ENCODE assay signal across 29 cellular contexts in the genomic region with DNA sequence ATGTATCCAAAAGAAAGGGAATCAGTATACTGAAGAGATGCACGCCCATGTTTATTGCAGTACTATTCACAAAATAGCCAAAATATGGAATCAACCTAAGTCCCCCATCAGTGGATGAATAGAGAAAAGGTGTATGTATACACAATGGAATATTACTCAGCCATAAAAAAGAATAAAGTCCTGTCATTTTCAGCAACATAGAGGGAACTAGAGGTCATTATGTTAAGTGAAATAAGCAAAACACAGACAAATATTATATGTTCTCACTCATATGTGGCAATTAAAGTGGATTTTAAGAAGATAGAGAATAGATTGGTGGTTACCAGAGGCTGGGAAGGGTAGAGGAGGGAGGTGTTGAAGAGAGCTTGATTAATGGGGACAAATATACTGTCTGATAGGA.
"Had no signal": no experiment of that assay in that cellular context is flagged by ENCODE, and none has a peak within 500 bp of the region (broad histone marks: within the 10 kb centered on the region; RNA-seq: fewer than 3 reads in every experiment).

No MANE protein-coding gene starts in this region.

- H3K36me3 ChIP-seq: uterus had no signal

- H3K4me1 Mint-ChIP-seq: stimulated activated effector memory CD8-positive, alpha-beta T cell treated with anti-CD3 and anti-CD28 coated beads, Interleukin-12 subunit alpha, Interleukin-12 subunit beta, amount 100 ng/mL, for 72 hours; stimulated activated memory B cell treated with anti-CD40 and anti-IgM and Interleukin-4, amounts not matched to agents 10 μg/mL and 1 μg/mL and 100 μg/mL, for 72 hours; stimulated activated naive CD8-positive, alpha-beta T cell treated with anti-CD3 and anti-CD28 coated beads, Interleukin-15, amount 100 ng/mL, for 72 hours had no signal

- DNase-seq: stimulated activated CD4-positive, alpha-beta T cell treated with anti-CD3 and anti-CD28 coated beads, Interleukin-2, amount 100 ng/mL, for 48 hours; stimulated activated CD4-positive, alpha-beta T cell treated with anti-CD3 and anti-CD28 coated beads, Interleukin-4, amount 100 ng/mL, for 1 hour; stimulated activated CD4-positive, alpha-beta T cell treated with anti-CD3 and anti-CD28 coated beads, Interleukin-4, amount 100 ng/mL, for 24 hours; stimulated activated CD4-positive, alpha-beta T cell treated with anti-CD3 and anti-CD28 coated beads, Interleukin-4, amount 100 ng/mL, for 4 hours; stimulated activated CD8-positive, alpha-beta memory T cell treated with anti-CD3 and anti-CD28 coated beads, Interleukin-4, amount 100 ng/mL, for 48 hours; stimulated activated naive B cell treated with anti-CD40 and anti-IgM and Interleukin-4, amounts not matched to agents 10 μg/mL and 1 μg/mL and 100 μg/mL, for 72 hours; stimulated activated naive CD4-positive, alpha-beta T cell; stimulated activated naive CD4-positive, alpha-beta T cell treated with Interleukin-2 at 50 U/mL for 16 hours; stimulated activated naive CD8-positive, alpha-beta T cell treated with anti-CD3 and anti-CD28 coated beads, Interleukin-15, amount 100 ng/mL, for 72 hours; stimulated activated naive CD8-positive, alpha-beta T cell treated with anti-CD3 and anti-CD28 coated beads, Interleukin-15, Interleukin-2, amounts not matched to agents 100 U/mL and 50 U/mL, for 24 hours; stomach; substantia nigra; testis; thyroid gland; tibial artery; transverse colon; trophoblast cell; upper lobe of left lung; upper lobe of right lung; uterus had no signal

- H3K4me1 ChIP-seq: stomach, suprapubic skin, testis, tibial artery, tibial nerve, transverse colon, upper lobe of left lung, upper lobe of right lung, uterus, vagina had no signal

- H3K27ac ChIP-seq: stomach, suprapubic skin, testis, thoracic aorta, thyroid gland, tibial artery, tibial nerve, transverse colon, upper lobe of left lung, upper lobe of right lung, uterus, vagina had no signal

- H3K27ac Mint-ChIP-seq: stimulated activated effector memory CD8-positive, alpha-beta T cell treated with anti-CD3 and anti-CD28 coated beads, Interleukin-12 subunit alpha, Interleukin-12 subunit beta, amount 100 ng/mL, for 72 hours; stimulated activated memory B cell treated with anti-CD40 and anti-IgM and Interleukin-4, amounts not matched to agents 10 μg/mL and 1 μg/mL and 100 μg/mL, for 72 hours; stimulated activated naive B cell treated with anti-CD40 and anti-IgM and Interleukin-4, amounts not matched to agents 10 μg/mL and 1 μg/mL and 100 μg/mL, for 72 hours; stimulated activated naive CD8-positive, alpha-beta T cell treated with anti-CD3 and anti-CD28 coated beads, Interleukin-15, amount 100 ng/mL, for 72 hours; stimulated activated naive CD8-positive, alpha-beta T cell treated with anti-CD3 and anti-CD28 coated beads, Interleukin-15, Interleukin-2, amounts not matched to agents 100 ng/mL and 50 ng/mL, for 24 hours; type B pancreatic cell had no signal

- H3K4me3 ChIP-seq: stomach, suprapubic skin, testis, thoracic aorta, thyroid gland, tibial artery, tibial nerve, transverse colon, upper lobe of left lung, upper lobe of right lung, uterus, vagina had no signal

- H3K9me3 ChIP-seq: stomach, suprapubic skin, testis, thoracic aorta, thyroid gland, tibial artery, tibial nerve, transverse colon, upper lobe of left lung, upper lobe of right lung, uterus, vagina had no signal

- H3K27me3 Mint-ChIP-seq: stimulated activated memory B cell treated with anti-CD40 and anti-IgM and Interleukin-4, amounts not matched to agents 10 μg/mL and 1 μg/mL and 100 μg/mL, for 72 hours; stimulated activated naive B cell treated with anti-CD40 and anti-IgM and Interleukin-4, amounts not matched to agents 10 μg/mL and 1 μg/mL and 100 μg/mL, for 72 hours; stimulated activated naive CD8-positive, alpha-beta T cell treated with anti-CD3 and anti-CD28 coated beads, Interleukin-15, amount 100 ng/mL, for 72 hours; stimulated activated naive CD8-positive, alpha-beta T cell treated with anti-CD3 and anti-CD28 coated beads, Interleukin-15, Interleukin-2, amounts not matched to agents 100 ng/mL and 50 ng/mL, for 24 hours; type B pancreatic cell had no signal

- H3K9me3 Mint-ChIP-seq: stimulated activated naive CD8-positive, alpha-beta T cell treated with anti-CD3 and anti-CD28 coated beads, Interleukin-15, Interleukin-2, amounts not matched to agents 100 ng/mL and 50 ng/mL, for 24 hours; type B pancreatic cell had no signal

- FAIRE-seq: urothelium cell line had no signal

- ATAC-seq: stimulated activated effector memory CD8-positive, alpha-beta T cell treated with anti-CD3 and anti-CD28 coated beads, Interleukin-12 subunit alpha, Interleukin-12 subunit beta, amount 100 ng/mL, for 72 hours; stimulated activated memory B cell treated with anti-CD40 and anti-IgM and Interleukin-4, amounts not matched to agents 10 μg/mL and 1 μg/mL and 100 μg/mL, for 72 hours; stimulated activated naive B cell treated with anti-CD40 and anti-IgM and Interleukin-4, amounts not matched to agents 10 μg/mL and 1 μg/mL and 100 μg/mL, for 72 hours; stimulated activated naive CD8-positive, alpha-beta T cell treated with anti-CD3 and anti-CD28 coated beads, Interleukin-15, amount 100 ng/mL, for 72 hours; stimulated activated naive CD8-positive, alpha-beta T cell treated with anti-CD3 and anti-CD28 coated beads, Interleukin-15, Interleukin-2, amounts not matched to agents 100 U/mL and 50 U/mL, for 24 hours; upper lobe of right lung had no signal

- H3K4me3 Mint-ChIP-seq: stimulated activated effector memory CD8-positive, alpha-beta T cell treated with anti-CD3 and anti-CD28 coated beads, Interleukin-12 subunit alpha, Interleukin-12 subunit beta, amount 100 ng/mL, for 72 hours; stimulated activated memory B cell treated with anti-CD40 and anti-IgM and Interleukin-4, amounts not matched to agents 10 μg/mL and 1 μg/mL and 100 μg/mL, for 72 hours; stimulated activated naive B cell treated with anti-CD40 and anti-IgM and Interleukin-4, amounts not matched to agents 10 μg/mL and 1 μg/mL and 100 μg/mL, for 72 hours; stimulated activated naive CD8-positive, alpha-beta T cell treated with anti-CD3 and anti-CD28 coated beads, Interleukin-15, amount 100 ng/mL, for 72 hours; stimulated activated naive CD8-positive, alpha-beta T cell treated with anti-CD3 and anti-CD28 coated beads, Interleukin-15, Interleukin-2, amounts not matched to agents 100 ng/mL and 50 ng/mL, for 24 hours; type B pancreatic cell had no signal

- H3K27me3 ChIP-seq: stomach, suprapubic skin, testis, thyroid gland, tibial artery, tibial nerve, transverse colon, upper lobe of left lung, upper lobe of right lung, uterus, vagina had no signal
